Comparison of ENCODE assay signal across 1 cellular context in the genomic region with DNA sequence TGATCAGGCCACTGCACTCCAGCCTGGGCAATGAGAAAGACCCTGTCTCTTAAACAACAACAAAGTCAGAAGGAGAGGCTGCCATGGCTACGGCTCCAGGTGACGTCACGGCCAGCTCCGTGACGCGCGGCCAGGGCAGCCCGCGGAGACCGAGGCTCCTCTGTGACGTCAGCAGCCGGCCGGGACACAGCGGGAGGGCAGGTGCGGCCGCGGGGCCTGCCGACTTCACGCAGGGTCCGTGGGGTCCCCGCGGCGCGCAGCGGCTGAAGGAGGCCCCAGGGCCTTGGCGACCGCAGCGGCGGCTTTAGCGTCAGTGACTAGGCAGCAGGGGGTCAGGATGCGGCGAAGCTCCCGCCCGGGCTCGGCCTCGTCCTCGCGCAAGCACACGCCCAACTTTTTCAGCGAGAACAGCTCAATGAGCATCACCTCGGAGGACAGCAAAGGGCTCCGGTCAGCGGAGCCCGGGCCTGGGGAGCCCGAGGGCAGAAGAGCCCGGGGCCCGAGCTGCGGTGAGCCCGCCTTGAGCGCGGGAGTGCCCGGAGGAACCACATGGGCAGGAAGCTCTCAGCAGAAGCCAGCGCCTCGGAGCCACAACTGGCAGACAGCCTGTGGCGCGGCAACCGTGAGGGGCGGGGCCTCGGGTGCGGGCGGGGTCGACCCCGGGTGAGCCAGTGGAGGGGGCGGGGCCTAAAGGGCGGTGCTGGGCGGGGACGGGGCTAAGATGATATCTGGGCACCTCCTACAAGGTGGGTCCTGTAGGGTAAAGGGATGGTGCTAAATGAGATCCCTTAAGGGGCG.
TF ChIP-seq lines count a peak whose summit lies in the region.

A gene with protein sequence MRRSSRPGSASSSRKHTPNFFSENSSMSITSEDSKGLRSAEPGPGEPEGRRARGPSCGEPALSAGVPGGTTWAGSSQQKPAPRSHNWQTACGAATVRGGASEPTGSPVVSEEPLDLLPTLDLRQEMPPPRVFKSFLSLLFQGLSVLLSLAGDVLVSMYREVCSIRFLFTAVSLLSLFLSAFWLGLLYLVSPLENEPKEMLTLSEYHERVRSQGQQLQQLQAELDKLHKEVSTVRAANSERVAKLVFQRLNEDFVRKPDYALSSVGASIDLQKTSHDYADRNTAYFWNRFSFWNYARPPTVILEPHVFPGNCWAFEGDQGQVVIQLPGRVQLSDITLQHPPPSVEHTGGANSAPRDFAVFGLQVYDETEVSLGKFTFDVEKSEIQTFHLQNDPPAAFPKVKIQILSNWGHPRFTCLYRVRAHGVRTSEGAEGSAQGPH (plus strand): TSS at position 163 of the 798 bp plus-strand sequence. CDS start 175 bp downstream, at position 338.

TF ChIP-seq in HEK293, 187 proteins besides CTCF, POLR2A, EP300 and RAD21 (continued from another document):
- TF ChIP-seq ZNF292 (tag by site-specific recombination; IDR thresholded peaks at IDR 0.05; ENCODE audit: borderline replicate concordance, low read depth), result no peak
- TF ChIP-seq ZNF596 (tag by site-specific recombination; IDR thresholded peaks at IDR 0.05), result no peak
- no peak for TF ChIP-seq ZNF223 (tag by site-specific recombination; IDR thresholded peaks at IDR 0.05)
- TF ChIP-seq, protein P1, sequence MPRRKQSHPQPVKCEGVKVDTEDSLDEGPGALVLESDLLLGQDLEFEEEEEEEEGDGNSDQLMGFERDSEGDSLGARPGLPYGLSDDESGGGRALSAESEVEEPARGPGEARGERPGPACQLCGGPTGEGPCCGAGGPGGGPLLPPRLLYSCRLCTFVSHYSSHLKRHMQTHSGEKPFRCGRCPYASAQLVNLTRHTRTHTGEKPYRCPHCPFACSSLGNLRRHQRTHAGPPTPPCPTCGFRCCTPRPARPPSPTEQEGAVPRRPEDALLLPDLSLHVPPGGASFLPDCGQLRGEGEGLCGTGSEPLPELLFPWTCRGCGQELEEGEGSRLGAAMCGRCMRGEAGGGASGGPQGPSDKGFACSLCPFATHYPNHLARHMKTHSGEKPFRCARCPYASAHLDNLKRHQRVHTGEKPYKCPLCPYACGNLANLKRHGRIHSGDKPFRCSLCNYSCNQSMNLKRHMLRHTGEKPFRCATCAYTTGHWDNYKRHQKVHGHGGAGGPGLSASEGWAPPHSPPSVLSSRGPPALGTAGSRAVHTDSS (tag by site-specific recombination; IDR thresholded peaks at IDR 0.05), result no peak; the same call in 1 of the 2 replicates
- no peak for TF ChIP-seq RBAK (tag by site-specific recombination; IDR thresholded peaks at IDR 0.05)
- peak; percentile 69 for TF ChIP-seq KLF8 (tag by site-specific recombination; IDR thresholded peaks at IDR 0.05)
- peak; percentile 33; the same call in 1 of the 2 replicates for TF ChIP-seq ZNF677 (tag by site-specific recombination; IDR thresholded peaks at IDR 0.05)
- TF ChIP-seq, protein P2, sequence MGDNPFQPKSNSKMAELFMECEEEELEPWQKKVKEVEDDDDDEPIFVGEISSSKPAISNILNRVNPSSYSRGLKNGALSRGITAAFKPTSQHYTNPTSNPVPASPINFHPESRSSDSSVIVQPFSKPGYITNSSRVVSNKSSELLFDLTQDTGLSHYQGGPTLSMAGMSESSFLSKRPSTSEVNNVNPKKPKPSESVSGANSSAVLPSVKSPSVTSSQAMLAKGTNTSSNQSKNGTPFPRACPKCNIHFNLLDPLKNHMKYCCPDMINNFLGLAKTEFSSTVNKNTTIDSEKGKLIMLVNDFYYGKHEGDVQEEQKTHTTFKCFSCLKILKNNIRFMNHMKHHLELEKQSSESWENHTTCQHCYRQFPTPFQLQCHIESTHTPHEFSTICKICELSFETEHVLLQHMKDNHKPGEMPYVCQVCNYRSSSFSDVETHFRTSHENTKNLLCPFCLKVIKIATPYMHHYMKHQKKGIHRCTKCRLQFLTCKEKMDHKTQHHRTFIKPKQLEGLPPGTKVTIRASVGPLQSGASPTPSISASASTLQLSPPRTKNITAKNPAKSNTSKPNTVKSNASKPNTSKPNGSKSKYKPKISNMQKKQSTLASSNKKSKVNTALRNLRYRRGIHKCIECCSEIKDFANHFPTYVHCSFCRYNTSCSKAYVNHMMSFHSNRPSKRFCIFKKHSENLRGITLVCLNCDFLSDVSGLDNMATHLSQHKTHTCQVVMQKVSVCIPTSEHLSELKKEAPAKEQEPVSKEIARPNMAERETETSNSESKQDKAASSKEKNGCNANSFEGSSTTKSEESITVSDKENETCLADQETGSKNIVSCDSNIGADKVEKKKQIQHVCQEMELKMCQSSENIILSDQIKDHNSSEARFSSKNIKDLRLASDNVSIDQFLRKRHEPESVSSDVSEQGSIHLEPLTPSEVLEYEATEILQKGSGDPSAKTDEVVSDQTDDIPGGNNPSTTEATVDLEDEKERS (tag by site-specific recombination; IDR thresholded peaks at IDR 0.05), result no peak
- TF ChIP-seq ZNF433 (tag by site-specific recombination; IDR thresholded peaks at IDR 0.05; ENCODE audit: low read depth), result no peak
- TF ChIP-seq, protein P3, sequence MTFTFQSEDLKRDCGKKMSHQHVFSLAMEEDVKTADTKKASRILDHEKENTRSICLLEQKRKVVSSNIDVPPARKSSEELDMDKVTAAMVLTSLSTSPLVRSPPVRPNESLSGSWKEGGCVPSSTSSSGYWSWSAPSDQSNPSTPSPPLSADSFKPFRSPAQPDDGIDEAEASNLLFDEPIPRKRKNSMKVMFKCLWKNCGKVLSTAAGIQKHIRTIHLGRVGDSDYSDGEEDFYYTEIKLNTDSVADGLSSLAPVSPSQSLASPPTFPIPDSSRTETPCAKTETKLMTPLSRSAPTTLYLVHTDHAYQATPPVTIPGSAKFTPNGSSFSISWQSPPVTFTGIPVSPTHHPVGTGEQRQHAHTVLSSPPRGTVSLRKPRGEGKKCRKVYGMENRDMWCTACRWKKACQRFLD (tag by site-specific recombination; IDR thresholded peaks at IDR 0.05), result peak; percentile 72; the same call in 1 of the 2 replicates
- no peak for TF ChIP-seq ZNF624 (tag by site-specific recombination; IDR thresholded peaks at IDR 0.05)
- TF ChIP-seq ZNF335 (tag by site-specific recombination; conservative IDR thresholded peaks at IDR 0.05), result peak; percentile 74
- TF ChIP-seq, protein P4, sequence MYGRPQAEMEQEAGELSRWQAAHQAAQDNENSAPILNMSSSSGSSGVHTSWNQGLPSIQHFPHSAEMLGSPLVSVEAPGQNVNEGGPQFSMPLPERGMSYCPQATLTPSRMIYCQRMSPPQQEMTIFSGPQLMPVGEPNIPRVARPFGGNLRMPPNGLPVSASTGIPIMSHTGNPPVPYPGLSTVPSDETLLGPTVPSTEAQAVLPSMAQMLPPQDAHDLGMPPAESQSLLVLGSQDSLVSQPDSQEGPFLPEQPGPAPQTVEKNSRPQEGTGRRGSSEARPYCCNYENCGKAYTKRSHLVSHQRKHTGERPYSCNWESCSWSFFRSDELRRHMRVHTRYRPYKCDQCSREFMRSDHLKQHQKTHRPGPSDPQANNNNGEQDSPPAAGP (tag by site-specific recombination; IDR thresholded peaks at IDR 0.05), result peak; percentile 84
- TF ChIP-seq ZNF423 (tag by site-specific recombination; IDR thresholded peaks at IDR 0.05), result peak; percentile 70; the same call in 1 of the 2 replicates
- TF ChIP-seq ZNF416 (tag by site-specific recombination; IDR thresholded peaks at IDR 0.05), result no peak
- TF ChIP-seq, protein P5, sequence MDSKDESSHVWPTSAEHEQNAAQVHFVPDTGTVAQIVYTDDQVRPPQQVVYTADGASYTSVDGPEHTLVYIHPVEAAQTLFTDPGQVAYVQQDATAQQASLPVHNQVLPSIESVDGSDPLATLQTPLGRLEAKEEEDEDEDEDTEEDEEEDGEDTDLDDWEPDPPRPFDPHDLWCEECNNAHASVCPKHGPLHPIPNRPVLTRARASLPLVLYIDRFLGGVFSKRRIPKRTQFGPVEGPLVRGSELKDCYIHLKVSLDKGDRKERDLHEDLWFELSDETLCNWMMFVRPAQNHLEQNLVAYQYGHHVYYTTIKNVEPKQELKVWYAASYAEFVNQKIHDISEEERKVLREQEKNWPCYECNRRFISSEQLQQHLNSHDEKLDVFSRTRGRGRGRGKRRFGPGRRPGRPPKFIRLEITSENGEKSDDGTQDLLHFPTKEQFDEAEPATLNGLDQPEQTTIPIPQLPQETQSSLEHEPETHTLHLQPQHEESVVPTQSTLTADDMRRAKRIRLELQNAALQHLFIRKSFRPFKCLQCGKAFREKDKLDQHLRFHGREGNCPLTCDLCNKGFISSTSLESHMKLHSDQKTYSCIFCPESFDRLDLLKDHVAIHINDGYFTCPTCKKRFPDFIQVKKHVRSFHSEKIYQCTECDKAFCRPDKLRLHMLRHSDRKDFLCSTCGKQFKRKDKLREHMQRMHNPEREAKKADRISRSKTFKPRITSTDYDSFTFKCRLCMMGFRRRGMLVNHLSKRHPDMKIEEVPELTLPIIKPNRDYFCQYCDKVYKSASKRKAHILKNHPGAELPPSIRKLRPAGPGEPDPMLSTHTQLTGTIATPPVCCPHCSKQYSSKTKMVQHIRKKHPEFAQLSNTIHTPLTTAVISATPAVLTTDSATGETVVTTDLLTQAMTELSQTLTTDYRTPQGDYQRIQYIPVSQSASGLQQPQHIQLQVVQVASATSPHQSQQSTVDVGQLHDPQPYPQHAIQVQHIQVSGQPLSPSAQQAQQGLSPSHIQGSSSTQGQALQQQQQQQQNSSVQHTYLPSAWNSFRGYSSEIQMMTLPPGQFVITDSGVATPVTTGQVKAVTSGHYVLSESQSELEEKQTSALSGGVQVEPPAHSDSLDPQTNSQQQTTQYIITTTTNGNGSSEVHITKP (tag by site-specific recombination; IDR thresholded peaks at IDR 0.05), result no peak
- no peak for TF ChIP-seq YY2 (tag by site-specific recombination; IDR thresholded peaks at IDR 0.05)
- TF ChIP-seq GLIS2 (tag by site-specific recombination; IDR thresholded peaks at IDR 0.05), result peak; percentile 93
- no peak for TF ChIP-seq ZNF529 (tag by site-specific recombination; IDR thresholded peaks at IDR 0.05; ENCODE audit: insufficient replicate concordance)
- TF ChIP-seq ZEB2 (tag by site-specific recombination; IDR thresholded peaks at IDR 0.05), result peak; percentile 94
- TF ChIP-seq ZNF48 (tag by site-specific recombination; IDR thresholded peaks at IDR 0.05), result no peak
- TF ChIP-seq, protein P6, sequence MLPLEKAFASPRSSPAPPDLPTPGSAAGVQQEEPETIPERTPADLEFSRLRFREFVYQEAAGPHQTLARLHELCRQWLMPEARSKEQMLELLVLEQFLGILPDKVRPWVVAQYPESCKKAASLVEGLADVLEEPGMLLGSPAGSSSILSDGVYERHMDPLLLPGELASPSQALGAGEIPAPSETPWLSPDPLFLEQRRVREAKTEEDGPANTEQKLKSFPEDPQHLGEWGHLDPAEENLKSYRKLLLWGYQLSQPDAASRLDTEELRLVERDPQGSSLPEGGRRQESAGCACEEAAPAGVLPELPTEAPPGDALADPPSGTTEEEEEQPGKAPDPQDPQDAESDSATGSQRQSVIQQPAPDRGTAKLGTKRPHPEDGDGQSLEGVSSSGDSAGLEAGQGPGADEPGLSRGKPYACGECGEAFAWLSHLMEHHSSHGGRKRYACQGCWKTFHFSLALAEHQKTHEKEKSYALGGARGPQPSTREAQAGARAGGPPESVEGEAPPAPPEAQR (tag by site-specific recombination; IDR thresholded peaks at IDR 0.05), result no peak
- no peak for TF ChIP-seq ZNF157 (tag by site-specific recombination; IDR thresholded peaks at IDR 0.05)
- 0 out of 2 replicates have a peak, but pooled peaks have one; percentile 46 for TF ChIP-seq ZNF146 (tag by site-specific recombination; IDR thresholded peaks at IDR 0.05)
- TF ChIP-seq ZNF366 (tag by site-specific recombination; conservative IDR thresholded peaks at IDR 0.05), result no peak
